Comparison of ENCODE assay signal across 9 cellular contexts in the genomic region with DNA sequence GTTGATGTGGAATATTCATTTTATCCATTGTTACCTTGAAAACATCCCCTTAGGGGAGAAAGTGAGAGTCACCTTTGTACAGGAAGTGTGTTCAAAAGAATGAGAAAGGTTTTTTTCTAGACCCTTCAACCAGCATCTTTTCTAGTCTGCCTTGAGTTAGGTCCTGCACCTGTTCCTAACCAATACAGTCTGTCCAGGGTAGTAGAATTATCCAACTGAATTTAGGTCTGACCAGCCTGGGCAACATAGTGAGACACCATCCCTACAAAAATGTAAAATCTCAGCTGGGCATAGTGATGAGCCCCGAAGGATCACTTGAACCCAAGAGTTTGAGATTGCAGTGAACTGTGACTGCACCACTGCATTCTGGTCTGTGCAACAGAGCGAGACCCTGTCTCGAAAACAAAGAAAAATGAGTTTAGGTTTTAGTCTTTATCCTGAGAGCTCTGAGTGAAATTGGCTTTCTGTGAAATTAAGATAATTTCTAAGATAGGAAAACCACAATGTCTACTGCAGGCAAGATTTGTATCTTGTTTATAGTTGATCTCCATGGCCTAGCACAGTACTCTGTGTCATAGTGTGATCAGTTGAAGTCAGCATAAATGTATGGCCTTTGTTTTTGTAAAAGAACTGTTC. TPM values are rescaled to one million over a fixed set of nuclear protein-coding genes. Genes with fewer than 3 reads are reported as not detected.
DNase-seq lines count a peak whose midpoint lies in the region; ATAC-seq and TF ChIP-seq lines count a peak whose summit lies in the region.
"Had no signal": no experiment of that assay in that cellular context is flagged by ENCODE, and none has a peak within 500 bp of the region (broad histone marks: within the 10 kb centered on the region; RNA-seq: fewer than 3 reads in every experiment).

No MANE protein-coding gene starts in this region.

- peaks cover 19% of the 10 kb centered on the region for H3K4me1 Mint-ChIP-seq in central memory CD8-positive, alpha-beta T cell

- DNase-seq in central memory CD8-positive, alpha-beta T cell (ENCODE audit: low spot score in 2 of 2), result no peak
- no peak for DNase-seq in dedifferentiated amniotic fluid mesenchymal stem cell (ENCODE audit: extremely low spot score)
- no peak for DNase-seq in foreskin keratinocyte
- no peak for DNase-seq in NCI-H2227 (lab: John Stamatoyannopoulos, UW; ENCODE audit: unreplicated experiment)
- DNase-seq in activated CD8-positive, alpha-beta memory T cell treated with anti-CD3 and anti-CD28 coated beads for 24 hours, result no peak

- H3K27ac Mint-ChIP-seq in central memory CD8-positive, alpha-beta T cell (ENCODE audit: low read depth), result no peak overlapping the region

- peaks cover 7% of the 10 kb centered on the region for H3K4me1 ChIP-seq in foreskin keratinocyte

- no peak overlapping the region for H3K27ac ChIP-seq in foreskin keratinocyte
- H3K27ac ChIP-seq: tibial nerve had no signal

- ATAC-seq in GM18511 (IDR thresholded peaks at IDR 0.05; ENCODE audit: unreplicated experiment), result peak; percentile 81
- peak; percentile 76 for ATAC-seq in GM21619 (IDR thresholded peaks at IDR 0.05; ENCODE audit: unreplicated experiment)
- ATAC-seq in HG03520 (IDR thresholded peaks at IDR 0.05; ENCODE audit: unreplicated experiment), result peak; percentile 58
- ATAC-seq in central memory CD8-positive, alpha-beta T cell (replicated peaks; ENCODE audit: extremely low read depth, poor library complexity, severe bottlenecking), result peak; percentile 81
- ATAC-seq in foreskin keratinocyte, result no peak

- no peak overlapping the region for H3K4me3 Mint-ChIP-seq in central memory CD8-positive, alpha-beta T cell

- no peaks in the 10 kb centered on the region for H3K27me3 Mint-ChIP-seq in central memory CD8-positive, alpha-beta T cell

- no peaks in the 10 kb centered on the region for H3K27me3 ChIP-seq in foreskin keratinocyte
- H3K27me3 ChIP-seq: tibial nerve had no signal

- no peak for TF ChIP-seq CTCF in foreskin keratinocyte (conservative IDR thresholded peaks at IDR 0.05)

- no peaks in the 10 kb centered on the region for H3K9me3 Mint-ChIP-seq in central memory CD8-positive, alpha-beta T cell

- H3K36me3 Mint-ChIP-seq in central memory CD8-positive, alpha-beta T cell (ENCODE audit: insufficient read depth), result peaks cover 6% of the 10 kb centered on the region

RNA-seq across cellular contexts. Expression of gene ARHGAP5, which starts 25.2 kb away (rescaled TPM):
- 76.4 and 80.7 TPM in 2 replicates for total RNA-seq in foreskin keratinocyte
- 11.6 and 13.4 TPM in 2 replicates for polyA plus RNA-seq in foreskin keratinocyte
